ENCODE assay signal across 15 cellular contexts in the genomic region with DNA sequence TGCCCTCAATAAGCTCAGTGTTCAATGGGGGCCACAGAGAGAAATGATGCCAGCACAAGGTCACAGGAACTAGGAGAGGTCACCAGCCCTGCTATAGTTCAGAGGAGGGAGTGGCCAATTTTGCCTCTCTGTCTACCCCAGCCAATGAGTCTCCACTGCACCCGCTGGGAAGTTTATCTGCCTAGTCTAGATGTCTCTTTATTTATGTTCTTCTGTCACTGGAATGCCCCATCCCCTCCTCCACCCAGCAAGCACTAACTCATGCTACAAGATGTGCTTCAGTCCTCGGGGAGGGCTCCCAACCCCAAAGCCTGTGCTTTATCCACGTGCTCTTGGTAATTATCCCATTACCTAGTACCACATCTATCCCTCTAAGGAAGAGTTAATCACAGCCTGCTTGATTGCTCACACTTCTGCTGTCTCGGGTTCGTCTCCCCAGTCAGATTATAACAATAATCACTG. TPM values are rescaled to one million over a fixed set of nuclear protein-coding genes. Genes with fewer than 3 reads are reported as not detected.
DNase-seq lines count a peak whose midpoint lies in the region; ATAC-seq and TF ChIP-seq lines count a peak whose summit lies in the region.
"Had no signal": no experiment of that assay in that cellular context is flagged by ENCODE, and none has a peak within 500 bp of the region (broad histone marks: within the 10 kb centered on the region; RNA-seq: fewer than 3 reads in every experiment).

No MANE protein-coding gene starts in this region.

- no peaks in the 10 kb centered on the region for H3K27me3 ChIP-seq in kidney epithelial cell (ENCODE audit: control insufficient read depth, insufficient read depth, low read length)
- H3K27me3 ChIP-seq: dorsolateral prefrontal cortex, sigmoid colon had no signal

- H3K36me3 Mint-ChIP-seq in HFFc6 (ENCODE audit: low read depth): peaks cover 12% of the 10 kb centered on the region
- H3K36me3 Mint-ChIP-seq: natural killer cell had no signal

- peaks cover 3% of the 10 kb centered on the region; the same call in 1 of the 2 replicates for H3K27me3 Mint-ChIP-seq in HFFc6 (ENCODE audit: insufficient read depth)

- TF ChIP-seq CTCF in HFFc6 (IDR thresholded peaks at IDR 0.05) (no peak), kidney epithelial cell (IDR thresholded peaks at IDR 0.05; ENCODE audit: insufficient read depth, low read length, poor library complexity, severe bottlenecking) (no peak)

- in situ Hi-C loops in ACHN (cut with HindIII; ENCODE audit: low pct_ligation_motif_present, low pct_unique_long_range_greater_than_20kb, low sequenced_read_pairs): no loop called here

- no peaks in the 10 kb centered on the region for H3K9me3 Mint-ChIP-seq in HFFc6
- H3K9me3 Mint-ChIP-seq: natural killer cell had no signal

- H3K4me3 Mint-ChIP-seq in HFFc6: peak overlapping the region; percentile 64
- H3K4me3 Mint-ChIP-seq: natural killer cell had no signal

- H3K4me1 Mint-ChIP-seq in HFFc6 (ENCODE audit: low read depth): peaks cover 53% of the 10 kb centered on the region

- no peaks in the 10 kb centered on the region for H3K36me3 ChIP-seq in kidney epithelial cell (ENCODE audit: control insufficient read depth, insufficient read depth, low read length)
- H3K36me3 ChIP-seq: sigmoid colon had no signal

- ATAC-seq in HG02571 (IDR thresholded peaks at IDR 0.05; ENCODE audit: unreplicated experiment): no peak
- ATAC-seq: activated CD4-positive, CD25-positive, alpha-beta regulatory T cell treated with anti-CD3 and anti-CD28 coated beads, Interleukin-2, amount 50 U/mL, for 24 hours; natural killer cell had no signal

- peak overlapping the region; percentile 80 for H3K27ac Mint-ChIP-seq in HFFc6
- H3K27ac Mint-ChIP-seq: natural killer cell had no signal

- no peak overlapping the region for H3K4me3 ChIP-seq in kidney epithelial cell (ENCODE audit: low read depth, low read length)
- H3K4me3 ChIP-seq: dorsolateral prefrontal cortex, sigmoid colon had no signal

- DNase-seq in AG20443 (ENCODE audit: low spot score) (peak; percentile 35), HFFc6 (peak; percentile 49), astrocyte of the hippocampus (ENCODE audit: low read depth, low spot score) (peak; percentile 55), kidney epithelial cell (ENCODE audit: low read depth) (peak; percentile 21), NCI-H2107 (lab: John Stamatoyannopoulos, UW) (no peak), AG08395 (ENCODE audit: low spot score) (no peak), ACHN (no peak)
- DNase-seq: activated T-cell treated with anti-CD3 and anti-CD28 coated beads for 4 hours; dorsolateral prefrontal cortex; natural killer cell; NCI-H1105 treated with DMSO at 0.1 percent for 48 hours; NK-92 treated with Interleukin-12 subunit alpha and Interleukin-12 subunit beta, amount 100 ng/mL, for 24 hours; sigmoid colon had no signal

RNA-seq across cellular contexts. Expression of gene HIP1, which starts 4.1 kb away (rescaled TPM):
- total RNA-seq in HFFc6 (2021; fragmentation: NEBNext Ultra II Directional; extraction: Animal tissue kit (Norgen Biotek cat#: 25700)): 10 to 100 TPM; 15.1 to 32.2 (median 28.7) TPM
- total RNA-seq in kidney epithelial cell: 10.6 and 12.4 TPM in 2 replicates

RNA-seq across cellular contexts. Expression of gene CCL26, which starts 37.4 kb away (rescaled TPM):
- total RNA-seq in HFFc6 (2021; fragmentation: NEBNext Ultra II Directional; extraction: Animal tissue kit (Norgen Biotek cat#: 25700)): 1 to 10 TPM; 2.9 to 6.3 (median 4.4) TPM
- not detected in 2 replicates for total RNA-seq in kidney epithelial cell
- total RNA-seq: natural killer cell had no signal

Comparison
In these comparisons a context has a peak if more than half of its experiments do, and no peak if none do; other contexts are left out.
1. DNase-seq: peak in AG20443 (single experiment), HFFc6 (single experiment), astrocyte of the hippocampus (single experiment) and kidney epithelial cell (single experiment); none in NCI-H2107 (single experiment), AG08395 (single experiment) and ACHN (single experiment).